In genomic region chr10:3874988-3875841, GRCh38 we compare ENCODE assay signal across 9 cellular contexts.
DNase-seq lines count a peak whose midpoint lies in the region; ATAC-seq and TF ChIP-seq lines count a peak whose summit lies in the region.
"Had no signal": no experiment of that assay in that cellular context is flagged by ENCODE, and none has a peak within 500 bp of the region (broad histone marks: within the 10 kb centered on the region; RNA-seq: fewer than 3 reads in every experiment).

No MANE protein-coding gene starts in this region.

- peaks cover 11% of the 10 kb centered on the region in 2 donors for H3K4me1 ChIP-seq in gastrocnemius medialis

- H3K27ac Mint-ChIP-seq in activated naive CD4-positive, alpha-beta T cell treated with anti-CD3 and anti-CD28 coated beads, Interleukin-2, amount 10 ng/mL, durations not matched to agents 7 days and 5 days = peak overlapping the region; percentile 79

- TF ChIP-seq CTCF in gastrocnemius medialis (IDR thresholded peaks at IDR 0.05 in 4 of 5, conservative IDR thresholded peaks at IDR 0.05 in 1 of 5) (no peak), brain microvascular endothelial cell (IDR thresholded peaks at IDR 0.05; ENCODE audit: low read depth, low read length, missing control alignments) (no peak)

- CTCF ChIA-PET in activated naive CD4-positive, alpha-beta T cell treated with anti-CD3 and anti-CD28 coated beads, Interleukin-2, amount 10 ng/mL, durations not matched to agents 7 days and 5 days (lab: Charles Lee) = interaction anchor here (1.2 to 1.6 kb wide), 4 partner anchors 10 to 64 kb away, joined by 3 to 4 read pairs (median 3); no protein-coding TSS in a partner anchor

- H3K9me3 ChIP-seq in gastrocnemius medialis = no peaks in the 10 kb centered on the region

- H3K4me3 Mint-ChIP-seq in activated naive CD4-positive, alpha-beta T cell treated with anti-CD3 and anti-CD28 coated beads, Interleukin-2, amount 10 ng/mL, durations not matched to agents 7 days and 5 days = no peak overlapping the region

- peaks cover 56% of the 10 kb centered on the region for H3K4me1 Mint-ChIP-seq in activated naive CD4-positive, alpha-beta T cell treated with anti-CD3 and anti-CD28 coated beads, Interleukin-2, amount 10 ng/mL, durations not matched to agents 7 days and 5 days

- no peaks in the 10 kb centered on the region for H3K27me3 ChIP-seq in gastrocnemius medialis
- no peaks in the 10 kb centered on the region for H3K27me3 ChIP-seq in brain microvascular endothelial cell (replicated peaks)

- no peaks in the 10 kb centered on the region for H3K9me3 Mint-ChIP-seq in activated naive CD4-positive, alpha-beta T cell treated with anti-CD3 and anti-CD28 coated beads, Interleukin-2, amount 10 ng/mL, durations not matched to agents 7 days and 5 days

- no peaks in the 10 kb centered on the region for H3K36me3 Mint-ChIP-seq in activated naive CD4-positive, alpha-beta T cell treated with anti-CD3 and anti-CD28 coated beads, Interleukin-2, amount 10 ng/mL, durations not matched to agents 7 days and 5 days

- DNase-seq in DMS53 treated with DMSO at 0.1 percent for 48 hours (lab: John Stamatoyannopoulos, UW; ENCODE audit: unreplicated experiment) (peak; percentile 41), gastrocnemius medialis (peak; percentile 18 to 30), substantia nigra (lab: John Stamatoyannopoulos, UW) (no peak), epidermal melanocyte (ENCODE audit: insufficient read length, low spot score) (no peak), brain microvascular endothelial cell (no peak)
- DNase-seq in activated naive CD4-positive, alpha-beta T cell treated with anti-CD3 and anti-CD28 coated beads, Interleukin-2, amount 10 ng/mL, durations not matched to agents 7 days and 5 days = peak; percentile 34
- DNase-seq: right cardiac atrium had no signal

- H3K27me3 Mint-ChIP-seq in activated naive CD4-positive, alpha-beta T cell treated with anti-CD3 and anti-CD28 coated beads, Interleukin-2, amount 10 ng/mL, durations not matched to agents 7 days and 5 days = no peaks in the 10 kb centered on the region

- H3K27ac ChIP-seq in gastrocnemius medialis (peak overlapping the region in 1 of 4 donors; percentile 25), substantia nigra (ENCODE audit: low read depth, low read length, poor library complexity, severe bottlenecking) (no peak overlapping the region), brain microvascular endothelial cell (no peak overlapping the region)

- no peaks in the 10 kb centered on the region for H3K36me3 ChIP-seq in gastrocnemius medialis
- no peaks in the 10 kb centered on the region for H3K36me3 ChIP-seq in brain microvascular endothelial cell (replicated peaks)

- in situ Hi-C loops in gastrocnemius medialis (cut with MboI; ENCODE audit: low sequenced_read_pairs in 4 of 4) (no loop called here), brain microvascular endothelial cell (cut with HindIII; ENCODE audit: low pct_ligation_motif_present, low sequenced_read_pairs) (no loop called here)

- TF ChIP-seq POLR2A in gastrocnemius medialis (IDR thresholded peaks at IDR 0.05) = no peak

- ATAC-seq in GM19351 (IDR thresholded peaks at IDR 0.05; ENCODE audit: unreplicated experiment) = peak; percentile 70
- ATAC-seq in HG03280 (IDR thresholded peaks at IDR 0.05; ENCODE audit: unreplicated experiment) = peak; percentile 63
- peak in 1 of 2 donors; percentile 59 for ATAC-seq in gastrocnemius medialis

- intact Hi-C loops in gastrocnemius medialis (cut with DNase I; ENCODE audit: low total_unique reads) = no loop called here

- no peak overlapping the region for H3K4me3 ChIP-seq in gastrocnemius medialis
- H3K4me3 ChIP-seq in brain microvascular endothelial cell (ENCODE audit: low read depth, low read length) = no peak overlapping the region

Comparison
In these comparisons a context has a peak if more than half of its experiments do, and no peak if none do; other contexts are left out.
1. DNase-seq: peak in DMS53 treated with DMSO at 0.1 percent for 48 hours (single experiment), activated naive CD4-positive, alpha-beta T cell treated with anti-CD3 and anti-CD28 coated beads, Interleukin-2, amount 10 ng/mL, durations not matched to agents 7 days and 5 days (single experiment) and gastrocnemius medialis (2 of 2); none in substantia nigra (0 of 49), epidermal melanocyte (single experiment) and brain microvascular endothelial cell (single experiment).